17 cellular contexts compared by ENCODE assay signal in genomic region chr9:97359147-97359546, GRCh38. TPM values are rescaled to one million over a fixed set of nuclear protein-coding genes. Genes with fewer than 3 reads are reported as not detected.
A peak's percentile ranks its signal among the peaks of the same experiment; 100 is the strongest.
DNase-seq lines count a peak whose midpoint lies in the region; ATAC-seq, FAIRE-seq and TF ChIP-seq lines count a peak whose summit lies in the region.
"Had no signal": no experiment of that assay in that cellular context is flagged by ENCODE, and none has a peak within 500 bp of the region (broad histone marks: within the 10 kb centered on the region; RNA-seq: fewer than 3 reads in every experiment).

No MANE protein-coding gene starts in this region.

- WGBS in right cardiac atrium = 88% methylated on average over 8 of the region's 8 CpGs
- WGBS in prostate gland = 76% methylated on average over 8 of the region's 8 CpGs

- H3K4me3 Mint-ChIP-seq in stimulated activated naive B cell treated with anti-CD40 and anti-IgM and Interleukin-4, amounts not matched to agents 10 μg/mL and 1 μg/mL and 100 μg/mL, for 72 hours = no peak overlapping the region
- H3K4me3 Mint-ChIP-seq: B cell; CD14-positive monocyte; CD8-positive, alpha-beta T cell; H9 had no signal

- H3K9me3 ChIP-seq in right cardiac atrium (ENCODE audit: control insufficient read depth, low read length) (no peaks in the 10 kb centered on the region), prostate gland (no peaks in the 10 kb centered on the region)

- H3K36me3 Mint-ChIP-seq in stimulated activated naive B cell treated with anti-CD40 and anti-IgM and Interleukin-4, amounts not matched to agents 10 μg/mL and 1 μg/mL and 100 μg/mL, for 72 hours = peaks cover 17 to 32% of the 10 kb centered on the region in 2 donors

- peaks cover 0 to 2% of the 10 kb centered on the region in 2 donors for H3K36me3 ChIP-seq in prostate gland

- peaks cover 16 to 21% of the 10 kb centered on the region in 2 donors for H3K4me1 Mint-ChIP-seq in stimulated activated naive B cell treated with anti-CD40 and anti-IgM and Interleukin-4, amounts not matched to agents 10 μg/mL and 1 μg/mL and 100 μg/mL, for 72 hours

- H3K27me3 ChIP-seq in right cardiac atrium (ENCODE audit: control insufficient read depth, insufficient read depth) (no peaks in the 10 kb centered on the region), prostate gland (replicated peaks; ENCODE audit: insufficient read depth) (no peaks in the 10 kb centered on the region)

- H3K9me3 Mint-ChIP-seq in stimulated activated naive B cell treated with anti-CD40 and anti-IgM and Interleukin-4, amounts not matched to agents 10 μg/mL and 1 μg/mL and 100 μg/mL, for 72 hours = no peaks in the 10 kb centered on the region
- H3K9me3 Mint-ChIP-seq: CD8-positive, alpha-beta T cell; H9 had no signal

- no peak for FAIRE-seq in D721Med (lab: Jason Lieb, UNC)
- FAIRE-seq: A204.1, GM19239 had no signal

- intact Hi-C loops in cardiac septum (cut with DNase I) = no loop called here
- intact Hi-C loops in right cardiac atrium (cut with DNase I) = no loop called here
- intact Hi-C loops in prostate gland (cut with DNase I) = no loop called here

- H3K4me1 ChIP-seq in right cardiac atrium (ENCODE audit: control insufficient read depth, insufficient read depth, low read length) = no peaks in the 10 kb centered on the region
- H3K4me1 ChIP-seq in prostate gland (replicated peaks) = no peaks in the 10 kb centered on the region

- peak; percentile 33 for DNase-seq in cardiac septum (ENCODE audit: low spot score)
- no peak for DNase-seq in right cardiac atrium
- DNase-seq in prostate gland (ENCODE audit: low spot score) = peak; percentile 17
- no peak for DNase-seq in stimulated activated naive B cell treated with anti-CD40 and anti-IgM and Interleukin-4, amounts not matched to agents 10 μg/mL and 1 μg/mL and 100 μg/mL, for 72 hours
- DNase-seq in activated effector memory CD4-positive, alpha-beta T cell treated with Interleukin-2 at 50 U/mL for 16 hours = no peak
- DNase-seq in D721Med (ENCODE audit: insufficient read length, low spot score) = no peak
- DNase-seq: CD8-positive, alpha-beta T cell; COR-L47; DMS53; GF-D8; GOT3; H9 had no signal

- ATAC-seq in right cardiac atrium = no peak
- ATAC-seq in stimulated activated naive B cell treated with anti-CD40 and anti-IgM and Interleukin-4, amounts not matched to agents 10 μg/mL and 1 μg/mL and 100 μg/mL, for 72 hours (replicated peaks) = no peak
- ATAC-seq: CD8-positive, alpha-beta T cell had no signal

- H3K27ac Mint-ChIP-seq in stimulated activated naive B cell treated with anti-CD40 and anti-IgM and Interleukin-4, amounts not matched to agents 10 μg/mL and 1 μg/mL and 100 μg/mL, for 72 hours = no peak overlapping the region
- H3K27ac Mint-ChIP-seq: B cell; CD8-positive, alpha-beta T cell had no signal

- TF ChIP-seq POLR2A in prostate gland (IDR thresholded peaks at IDR 0.05) = no peak

- no peaks in the 10 kb centered on the region for H3K27me3 Mint-ChIP-seq in stimulated activated naive B cell treated with anti-CD40 and anti-IgM and Interleukin-4, amounts not matched to agents 10 μg/mL and 1 μg/mL and 100 μg/mL, for 72 hours
- H3K27me3 Mint-ChIP-seq: B cell had no signal

- no peak overlapping the region for H3K4me3 ChIP-seq in right cardiac atrium (ENCODE audit: low read length)
- no peak overlapping the region for H3K4me3 ChIP-seq in prostate gland

- H3K27ac ChIP-seq in right cardiac atrium (ENCODE audit: low read length) = no peak overlapping the region
- peak overlapping the region; percentile 65 for H3K27ac ChIP-seq in VCaP
- H3K27ac ChIP-seq in prostate gland = no peak overlapping the region

- no peak for TF ChIP-seq CTCF in VCaP (conservative IDR thresholded peaks at IDR 0.05)
- no peak for TF ChIP-seq CTCF in prostate gland (IDR thresholded peaks at IDR 0.05)
- TF ChIP-seq CTCF in D721Med (IDR thresholded peaks at IDR 0.05; ENCODE audit: insufficient read depth, missing control alignments) = no peak

RNA-seq across cellular contexts. Expression of gene CCDC180, which starts 51.7 kb away (rescaled TPM):
- 2.2 TPM for total RNA-seq in cardiac septum
- 1 to 10 TPM; 2.0 to 6.6 (median 2.5) TPM for total RNA-seq in right cardiac atrium
- 3.2 TPM for polyA plus RNA-seq in right cardiac atrium
- 10 to 100 TPM in 1 of 2 donors, 1 to 10 TPM in 1; 1.6 to 22.8 TPM for total RNA-seq in prostate gland

RNA-seq across cellular contexts. Expression of gene TDRD7, which starts 52.7 kb away (rescaled TPM):
- total RNA-seq in cardiac septum (8.8 TPM), right cardiac atrium (10 to 100 TPM in 1 of 4 donors, 1 to 10 TPM in 3; 8.5 to 10.2 (median 9.3) TPM), prostate gland (10 to 100 TPM in 1 of 2 donors, 1 to 10 TPM in 1; 9.3 to 18.0 TPM)
- 5.1 TPM for polyA plus RNA-seq in right cardiac atrium

Comparison
In these comparisons a context has a peak if more than half of its experiments do, and no peak if none do; other contexts are left out.
1. DNase-seq: peak in cardiac septum (single experiment) and prostate gland (single experiment); none in right cardiac atrium (0 of 3), stimulated activated naive B cell treated with anti-CD40 and anti-IgM and Interleukin-4, amounts not matched to agents 10 μg/mL and 1 μg/mL and 100 μg/mL, for 72 hours (single experiment), activated effector memory CD4-positive, alpha-beta T cell treated with Interleukin-2 at 50 U/mL for 16 hours (single experiment) and D721Med (single experiment).